ENCODE assay signal across 8 cellular contexts in the genomic region with DNA sequence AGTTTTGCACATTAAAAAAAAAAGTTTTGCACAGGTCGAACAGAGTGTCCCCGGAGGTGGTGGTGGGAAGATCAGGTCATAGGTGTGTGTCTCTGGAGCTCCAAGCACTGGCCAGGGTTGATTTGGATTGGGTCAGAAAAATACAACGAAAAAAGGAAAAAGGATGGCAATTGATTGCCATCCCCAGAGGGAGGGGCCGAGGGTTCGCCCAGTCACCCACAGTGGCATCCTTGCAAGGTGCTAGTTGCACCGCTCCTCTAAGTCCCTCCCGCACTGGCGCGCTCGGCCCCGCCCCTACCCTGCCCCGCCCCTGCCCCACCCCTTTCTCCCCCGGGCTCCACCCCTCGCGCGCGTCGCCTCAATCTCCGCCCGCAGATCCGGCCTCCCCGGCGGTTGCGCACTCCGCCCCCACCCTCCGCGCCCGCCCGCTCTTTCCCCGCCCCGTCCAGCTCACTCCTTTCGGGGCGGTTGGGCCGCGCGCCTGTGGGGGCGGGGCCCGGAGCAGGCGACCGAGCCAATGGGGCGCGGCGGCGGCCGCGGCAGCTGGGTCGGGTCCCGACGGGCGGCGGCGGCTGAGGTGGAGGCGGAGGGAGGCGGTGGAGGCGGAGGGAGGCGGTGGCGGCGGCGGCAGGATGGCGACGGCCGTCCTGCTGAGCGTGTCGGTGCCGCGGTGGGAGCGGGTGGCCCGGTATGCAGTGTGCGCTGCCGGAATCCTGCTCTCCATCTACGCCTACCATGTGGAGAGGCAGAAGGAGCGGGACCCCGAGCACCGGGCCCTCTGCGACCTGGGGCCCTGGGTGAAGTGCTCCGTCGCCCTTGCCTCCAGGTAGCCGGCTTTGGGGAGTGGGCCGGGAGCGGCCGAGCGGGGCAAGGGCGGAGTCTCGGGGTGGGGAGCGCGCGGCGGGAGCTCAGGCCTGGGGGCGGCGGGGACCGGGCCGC. TPM values are rescaled to one million over a fixed set of nuclear protein-coding genes. Genes with fewer than 3 reads are reported as not detected.
A peak's percentile ranks its signal among the peaks of the same experiment; 100 is the strongest.
DNase-seq lines count a peak whose midpoint lies in the region; ATAC-seq and TF ChIP-seq lines count a peak whose summit lies in the region.

No MANE protein-coding gene starts in this region.

- no peaks in the 10 kb centered on the region for H3K27me3 ChIP-seq in PC-9 (ENCODE audit: insufficient read depth, low read depth)
- H3K27me3 ChIP-seq in esophagus muscularis mucosa: no peaks in the 10 kb centered on the region

- no peaks in the 10 kb centered on the region for H3K36me3 ChIP-seq in PC-9 (ENCODE audit: low read depth)
- H3K36me3 ChIP-seq in esophagus muscularis mucosa: no peaks in the 10 kb centered on the region

- BruUV-seq in PC-9 (replicated peaks; lab: Mats Ljungman, UMichigan): no TSS peak

- TF ChIP-seq POLR2A in esophagus muscularis mucosa (IDR thresholded peaks at IDR 0.05; ENCODE audit: low read depth): no peak

- H3K4me1 Mint-ChIP-seq in activated T-cell treated with anti-CD3 and anti-CD28 coated beads, Interleukin-2, amount 50 U/mL, for 4 hours (ENCODE audit: low read depth): peaks cover 13% of the 10 kb centered on the region
- peaks cover 6 to 20% (median 13%) of the 10 kb centered on the region in 4 donors for H3K4me1 Mint-ChIP-seq in naive thymus-derived CD8-positive, alpha-beta T cell
- H3K4me1 Mint-ChIP-seq in stimulated activated memory B cell treated with anti-CD40 and anti-IgM and Interleukin-4, amounts not matched to agents 10 μg/mL and 1 μg/mL and 100 μg/mL, for 72 hours: peaks cover 20% of the 10 kb centered on the region

- CTCF ChIA-PET in PC-9 (lab: Charles Lee): interaction anchor here (0.6 to 0.9 kb wide), 2 partner anchors 87 to 567 kb away, joined by 6 to 12 read pairs; no protein-coding TSS in a partner anchor

- peak; percentile 81 for ATAC-seq in GM21723 (IDR thresholded peaks at IDR 0.05; ENCODE audit: unreplicated experiment)
- peak; percentile 94 for ATAC-seq in activated T-cell treated with anti-CD3 and anti-CD28 coated beads, Interleukin-2, amount 50 U/mL, for 4 hours
- ATAC-seq in naive thymus-derived CD8-positive, alpha-beta T cell: peak; percentile 86
- peak; percentile 97 for ATAC-seq in stimulated activated memory B cell treated with anti-CD40 and anti-IgM and Interleukin-4, amounts not matched to agents 10 μg/mL and 1 μg/mL and 100 μg/mL, for 72 hours

- peak overlapping the region; percentile 36; the same call in 1 of the 2 replicates for H3K4me2 ChIP-seq in PC-9

- WGBS in esophagus muscularis mucosa: 7% methylated on average over 19 of the region's 92 CpGs

- H3K27ac ChIP-seq in PC-9 (peak overlapping the region; percentile 70), esophagus muscularis mucosa (replicated peaks in 1 of 4) (peak overlapping the region; percentile 89 to 94 (median 92))

- no peak for TF ChIP-seq CTCF in PC-9 (conservative IDR thresholded peaks at IDR 0.05)
- TF ChIP-seq CTCF in esophagus muscularis mucosa (IDR thresholded peaks at IDR 0.05): no peak

- no peaks in the 10 kb centered on the region for H3K27me3 Mint-ChIP-seq in activated T-cell treated with anti-CD3 and anti-CD28 coated beads, Interleukin-2, amount 50 U/mL, for 4 hours (ENCODE audit: low read depth)
- H3K27me3 Mint-ChIP-seq in naive thymus-derived CD8-positive, alpha-beta T cell: no peaks in the 10 kb centered on the region
- H3K27me3 Mint-ChIP-seq in stimulated activated memory B cell treated with anti-CD40 and anti-IgM and Interleukin-4, amounts not matched to agents 10 μg/mL and 1 μg/mL and 100 μg/mL, for 72 hours: no peaks in the 10 kb centered on the region

- intact Hi-C loops in PC-9 (cut with micrococcal nuclease; ENCODE audit: unreplicated experiment): loop anchor here (1.0 kb wide), 2 partner anchors 32 to 43 kb away; a partner anchor contains a TSS
- intact Hi-C loops in esophagus muscularis mucosa (cut with DNase I): loop anchor here (2.0 kb wide), 1 partner anchor 39 kb away; no protein-coding TSS in a partner anchor

- TF ChIP-seq EP300 in esophagus muscularis mucosa (IDR thresholded peaks at IDR 0.05): no peak

- peaks cover 24% of the 10 kb centered on the region for H3K79me2 ChIP-seq in PC-9 (ENCODE audit: low read depth)

- POLR2A ChIA-PET in PC-9 (lab: Charles Lee; ENCODE audit: unreplicated experiment): interaction anchor here (0.5 to 1.2 kb wide), 7 partner anchors 12 to 1983 kb away, joined by 3 to 16 read pairs (median 7); a partner anchor contains a TSS
- POLR2A ChIA-PET in naive thymus-derived CD8-positive, alpha-beta T cell (lab: Charles Lee): interaction anchor here (0.6 to 3.4 kb wide), 7 partner anchors 31 to 1815 kb away, joined by 3 to 45 read pairs (median 4); a partner anchor contains a TSS

- H3K27ac Mint-ChIP-seq in naive thymus-derived CD8-positive, alpha-beta T cell: peak overlapping the region; percentile 57 to 92 (median 86)
- peak overlapping the region; percentile 82 for H3K27ac Mint-ChIP-seq in stimulated activated memory B cell treated with anti-CD40 and anti-IgM and Interleukin-4, amounts not matched to agents 10 μg/mL and 1 μg/mL and 100 μg/mL, for 72 hours

- no peaks in the 10 kb centered on the region for H3K9me2 ChIP-seq in PC-9 (ENCODE audit: insufficient read depth)

- H2AFZ ChIP-seq in PC-9: no peak overlapping the region

- no peaks in the 10 kb centered on the region for H3F3A ChIP-seq in PC-9 (ENCODE audit: insufficient read depth, low read depth)

- peaks cover 4% of the 10 kb centered on the region; the same call in 1 of the 2 replicates for H4K20me1 ChIP-seq in PC-9 (ENCODE audit: insufficient read depth)

- peak; percentile 87 for DNase-seq in DMS79 treated with DMSO at 0.1 percent for 48 hours (lab: John Stamatoyannopoulos, UW)
- DNase-seq in Jurkat, Clone E6-1 (ENCODE audit: low read depth, low spot score): peak; percentile 81
- peak; percentile 76 to 92 for DNase-seq in PC-9
- DNase-seq in activated T-cell treated with anti-CD3 and anti-CD28 coated beads, Interleukin-2, amount 50 U/mL, for 4 hours: peak; percentile 94
- peak; percentile 99 for DNase-seq in esophagus muscularis mucosa (ENCODE audit: extremely low spot score)
- peak; percentile 77 to 95 (median 91) for DNase-seq in naive thymus-derived CD8-positive, alpha-beta T cell

- peak overlapping the region; percentile 72 for H3K4me3 ChIP-seq in Jurkat, Clone E6-1 (ENCODE audit: low read length)
- peak overlapping the region; percentile 64; the same call in 1 of the 2 replicates for H3K4me3 ChIP-seq in PC-9
- H3K4me3 ChIP-seq in esophagus muscularis mucosa: peak overlapping the region; percentile 81 to 96 (median 84)

- peaks cover 10% of the 10 kb centered on the region for H3K4me1 ChIP-seq in PC-9 (replicated peaks; ENCODE audit: insufficient read depth)
- H3K4me1 ChIP-seq in esophagus muscularis mucosa: peaks cover 9 to 26% (median 22%) of the 10 kb centered on the region in 4 donors

- H3K9me3 ChIP-seq in PC-9 (ENCODE audit: insufficient read depth, low read depth) (no peaks in the 10 kb centered on the region), esophagus muscularis mucosa (no peaks in the 10 kb centered on the region)

- no peaks in the 10 kb centered on the region for H3K9me3 Mint-ChIP-seq in activated T-cell treated with anti-CD3 and anti-CD28 coated beads, Interleukin-2, amount 50 U/mL, for 4 hours
- H3K9me3 Mint-ChIP-seq in naive thymus-derived CD8-positive, alpha-beta T cell: peaks cover 0 to under 1% (median 0%) of the 10 kb centered on the region in 9 donors
- H3K9me3 Mint-ChIP-seq in stimulated activated memory B cell treated with anti-CD40 and anti-IgM and Interleukin-4, amounts not matched to agents 10 μg/mL and 1 μg/mL and 100 μg/mL, for 72 hours: peaks cover under 1% of the 10 kb centered on the region

- H3K4me3 Mint-ChIP-seq in activated T-cell treated with anti-CD3 and anti-CD28 coated beads, Interleukin-2, amount 50 U/mL, for 4 hours: peak overlapping the region; percentile 84
- peak overlapping the region; percentile 70 to 89 (median 76) for H3K4me3 Mint-ChIP-seq in naive thymus-derived CD8-positive, alpha-beta T cell
- peak overlapping the region; percentile 84 for H3K4me3 Mint-ChIP-seq in stimulated activated memory B cell treated with anti-CD40 and anti-IgM and Interleukin-4, amounts not matched to agents 10 μg/mL and 1 μg/mL and 100 μg/mL, for 72 hours

- H3K36me3 Mint-ChIP-seq in activated T-cell treated with anti-CD3 and anti-CD28 coated beads, Interleukin-2, amount 50 U/mL, for 4 hours (ENCODE audit: insufficient read depth): no peaks in the 10 kb centered on the region
- H3K36me3 Mint-ChIP-seq in naive thymus-derived CD8-positive, alpha-beta T cell: no peaks in the 10 kb centered on the region
- H3K36me3 Mint-ChIP-seq in stimulated activated memory B cell treated with anti-CD40 and anti-IgM and Interleukin-4, amounts not matched to agents 10 μg/mL and 1 μg/mL and 100 μg/mL, for 72 hours: no peaks in the 10 kb centered on the region

RNA-seq across cellular contexts. Expression of a gene that starts 31.5 kb away (rescaled TPM):
- 7.2 TPM for polyA plus RNA-seq in Jurkat, Clone E6-1 (2012; ENCODE audit: insufficient read depth, insufficient read length)
- total RNA-seq in PC-9 (2021) (14.0 and 22.5 TPM in 2 replicates), esophagus muscularis mucosa (10 to 100 TPM in 1 of 4 donors, 1 to 10 TPM in 3; 5.3 to 11.6 (median 7.5) TPM)
- 1 to 10 TPM; 4.6 to 5.5 (median 4.8) TPM for total RNA-seq in activated T-cell treated with anti-CD3 and anti-CD28 coated beads, Interleukin-2, amount 50 U/mL, for 4 hours
- total RNA-seq in naive thymus-derived CD8-positive, alpha-beta T cell: 10 to 100 TPM; 23.2 to 23.9 TPM
- polyA plus RNA-seq in naive thymus-derived CD8-positive, alpha-beta T cell: 1 to 10 TPM; 6.4 to 6.7 (median 6.4) TPM

RNA-seq across cellular contexts. Expression of a gene that starts 47.2 kb away (rescaled TPM):
- 3.6 TPM for polyA plus RNA-seq in Jurkat, Clone E6-1 (2012; ENCODE audit: insufficient read depth, insufficient read length)
- total RNA-seq in PC-9 (2021): 7.3 and 12.6 TPM in 2 replicates
- 1 to 10 TPM in 2 of 3 donors, under 1 TPM in 1; 0.82 to 1.8 (median 1.7) TPM for total RNA-seq in activated T-cell treated with anti-CD3 and anti-CD28 coated beads, Interleukin-2, amount 50 U/mL, for 4 hours
- 1 to 10 TPM; 2.9 to 8.7 (median 4.1) TPM for total RNA-seq in esophagus muscularis mucosa
- 1 to 10 TPM; 5.6 to 5.9 TPM for total RNA-seq in naive thymus-derived CD8-positive, alpha-beta T cell
- under 1 TPM; 0.13 to 0.44 (median 0.42) TPM for polyA plus RNA-seq in naive thymus-derived CD8-positive, alpha-beta T cell

Comparison
In these comparisons a context has a peak if more than half of its experiments do, and no peak if none do; other contexts are left out.
1. Peak in every context shown above with its lines: DNase-seq, ATAC-seq, H3K4me3 ChIP-seq and H3K27ac ChIP-seq.